ENCODE assay signal across 10 cellular contexts in the genomic region with DNA sequence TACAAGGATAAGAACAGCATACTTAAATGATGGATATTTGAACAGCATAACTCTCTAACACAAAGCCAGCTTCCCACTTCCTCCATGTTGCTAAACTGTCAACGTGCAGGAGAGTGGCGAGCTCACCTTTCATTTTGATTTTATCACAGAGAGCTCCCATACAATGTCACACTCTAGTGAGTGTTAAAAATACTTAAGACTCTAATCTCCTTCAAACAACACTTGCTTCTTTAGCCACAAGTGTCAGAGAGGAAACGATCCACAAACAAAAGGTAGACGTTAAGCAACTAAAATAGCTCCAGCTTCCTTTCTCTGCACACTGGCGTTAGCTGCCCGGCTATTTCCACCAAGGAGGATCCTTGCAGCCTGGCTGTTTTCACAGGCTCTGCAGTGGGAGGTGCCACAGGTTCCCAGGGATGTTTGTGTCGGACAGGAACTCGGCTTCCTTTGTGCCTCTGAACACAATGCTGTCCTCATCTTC.
A peak's percentile ranks its signal among the peaks of the same experiment; 100 is the strongest.
DNase-seq lines count a peak whose midpoint lies in the region; ATAC-seq lines count a peak whose summit lies in the region.
"Had no signal": no experiment of that assay in that cellular context is flagged by ENCODE, and none has a peak within 500 bp of the region (broad histone marks: within the 10 kb centered on the region; RNA-seq: fewer than 3 reads in every experiment).

No MANE protein-coding gene starts in this region.

- H3K36me3 Mint-ChIP-seq in central memory CD8-positive, alpha-beta T cell (ENCODE audit: insufficient read depth) = no peaks in the 10 kb centered on the region
- H3K36me3 Mint-ChIP-seq in natural killer cell treated with Interleukin-12 subunit alpha and Interleukin-12 subunit beta and Interleukin-15 and Interleukin-18, amount 100 ng/mL, for 72 hours = no peaks in the 10 kb centered on the region

- peak overlapping the region; percentile 38 for H3K27ac Mint-ChIP-seq in central memory CD8-positive, alpha-beta T cell (ENCODE audit: low read depth)
- no peak overlapping the region for H3K27ac Mint-ChIP-seq in natural killer cell treated with Interleukin-12 subunit alpha and Interleukin-12 subunit beta and Interleukin-15 and Interleukin-18, amount 100 ng/mL, for 72 hours

- H3K9me3 Mint-ChIP-seq in central memory CD8-positive, alpha-beta T cell = no peaks in the 10 kb centered on the region
- H3K9me3 Mint-ChIP-seq in natural killer cell treated with Interleukin-12 subunit alpha and Interleukin-12 subunit beta and Interleukin-15 and Interleukin-18, amount 100 ng/mL, for 72 hours = no peaks in the 10 kb centered on the region

- no peaks in the 10 kb centered on the region for H3K4me1 Mint-ChIP-seq in central memory CD8-positive, alpha-beta T cell
- H3K4me1 Mint-ChIP-seq in natural killer cell treated with Interleukin-12 subunit alpha and Interleukin-12 subunit beta and Interleukin-15 and Interleukin-18, amount 100 ng/mL, for 72 hours (ENCODE audit: low read depth in 2 of 2) = peaks cover 5 to 12% of the 10 kb centered on the region in 2 donors

- no peak for ATAC-seq in central memory CD8-positive, alpha-beta T cell (replicated peaks; ENCODE audit: extremely low read depth, poor library complexity, severe bottlenecking)
- ATAC-seq in natural killer cell treated with Interleukin-12 subunit alpha and Interleukin-12 subunit beta and Interleukin-15 and Interleukin-18, amount 100 ng/mL, for 72 hours = peak; percentile 18 to 30
- no peak for ATAC-seq in HG03196 (IDR thresholded peaks at IDR 0.05; ENCODE audit: unreplicated experiment)

- DNase-seq in DMS153 (lab: John Stamatoyannopoulos, UW) (peak; percentile 79), NCI-H2107 (lab: John Stamatoyannopoulos, UW) (peak; percentile 69), midbrain (lab: John Stamatoyannopoulos, UW) (no peak), medulla oblongata (ENCODE audit: extremely low spot score) (no peak), dedifferentiated amniotic fluid mesenchymal stem cell (ENCODE audit: extremely low spot score) (no peak)
- DNase-seq in central memory CD8-positive, alpha-beta T cell (ENCODE audit: low spot score in 2 of 2) = no peak
- DNase-seq in natural killer cell treated with Interleukin-12 subunit alpha and Interleukin-12 subunit beta and Interleukin-15 and Interleukin-18, amount 100 ng/mL, for 72 hours (ENCODE audit: low spot score) = no peak
- DNase-seq: GF-D8, NCI-H524 treated with DMSO at 0.1 percent for 48 hours had no signal

- H3K4me3 Mint-ChIP-seq in central memory CD8-positive, alpha-beta T cell = peak overlapping the region; percentile 28
- peak overlapping the region; percentile 25 for H3K4me3 Mint-ChIP-seq in natural killer cell treated with Interleukin-12 subunit alpha and Interleukin-12 subunit beta and Interleukin-15 and Interleukin-18, amount 100 ng/mL, for 72 hours

- H3K27me3 Mint-ChIP-seq in central memory CD8-positive, alpha-beta T cell = no peaks in the 10 kb centered on the region
- H3K27me3 Mint-ChIP-seq in natural killer cell treated with Interleukin-12 subunit alpha and Interleukin-12 subunit beta and Interleukin-15 and Interleukin-18, amount 100 ng/mL, for 72 hours = peaks cover 7% of the 10 kb centered on the region in 2 donors

Comparison
In these comparisons a context has a peak if more than half of its experiments do, and no peak if none do; other contexts are left out.
1. DNase-seq: peak in DMS153 (single experiment) and NCI-H2107 (single experiment); none in central memory CD8-positive, alpha-beta T cell (0 of 2), natural killer cell treated with Interleukin-12 subunit alpha and Interleukin-12 subunit beta and Interleukin-15 and Interleukin-18, amount 100 ng/mL, for 72 hours (single experiment), midbrain (single experiment), medulla oblongata (single experiment) and dedifferentiated amniotic fluid mesenchymal stem cell (single experiment).
2. ATAC-seq: peak in natural killer cell treated with Interleukin-12 subunit alpha and Interleukin-12 subunit beta and Interleukin-15 and Interleukin-18, amount 100 ng/mL, for 72 hours (2 of 2); none in central memory CD8-positive, alpha-beta T cell (single experiment) and HG03196 (single experiment).